ENCODE assay signal across 24 cellular contexts in the genomic region with DNA sequence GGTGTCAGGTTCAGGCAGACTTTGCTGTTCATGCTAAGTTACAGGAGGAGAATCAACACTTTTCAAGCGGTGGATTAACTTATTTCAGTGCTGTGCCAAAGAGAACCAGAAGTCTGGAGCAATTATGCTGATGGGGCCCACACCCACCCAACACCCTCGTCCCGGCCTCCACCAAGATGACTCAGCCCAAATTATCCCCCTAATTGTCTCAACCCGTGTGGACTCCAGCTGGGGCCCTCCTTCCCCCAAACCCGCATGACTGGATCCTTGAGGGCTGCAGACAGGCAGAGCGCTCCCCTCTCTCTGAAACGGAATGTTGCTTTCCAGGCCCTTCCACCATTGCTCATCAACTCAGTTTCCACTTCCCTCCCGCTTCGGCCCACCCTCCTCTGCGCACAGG. TPM values are rescaled to one million over a fixed set of nuclear protein-coding genes. Genes with fewer than 3 reads are reported as not detected.
DNase-seq lines count a peak whose midpoint lies in the region.
"Had no signal": no experiment of that assay in that cellular context is flagged by ENCODE, and none has a peak within 500 bp of the region (broad histone marks: within the 10 kb centered on the region; RNA-seq: fewer than 3 reads in every experiment).

No MANE protein-coding gene starts in this region.

- H3K23ac ChIP-seq in trophoblast cell (ENCODE audit: low read length), result no peak overlapping the region

- no peaks in the 10 kb centered on the region for H3K9me3 ChIP-seq in trophoblast cell (ENCODE audit: insufficient read depth, low read depth, low read length)
- H3K9me3 ChIP-seq: neutrophil had no signal

- H2BK5ac ChIP-seq in trophoblast cell (ENCODE audit: low read depth, low read length, poor library complexity), result peak overlapping the region; percentile 70

- no peak overlapping the region for H3K4me3 ChIP-seq in trophoblast cell (ENCODE audit: low read depth, low read length)
- H3K4me3 ChIP-seq: cardiac muscle cell, GM12878 had no signal

- peak overlapping the region; percentile 32 for H4K91ac ChIP-seq in trophoblast cell (ENCODE audit: low read depth, low read length)

- no peak overlapping the region for H3K4ac ChIP-seq in trophoblast cell (ENCODE audit: low read depth, low read length)

- no peak overlapping the region for H2AK5ac ChIP-seq in trophoblast cell (ENCODE audit: low read length)

- no peak overlapping the region for H2BK120ac ChIP-seq in trophoblast cell (ENCODE audit: insufficient read depth, low read length, poor library complexity)

- peak overlapping the region; percentile 26 for H3K14ac ChIP-seq in trophoblast cell (ENCODE audit: low read length)

- H3K27me3 ChIP-seq in trophoblast cell (ENCODE audit: insufficient read depth, low read length), result no peaks in the 10 kb centered on the region
- H3K27me3 ChIP-seq: cardiac muscle cell, neutrophil had no signal

- H4K8ac ChIP-seq in trophoblast cell (ENCODE audit: low read depth, low read length), result no peak overlapping the region

- DNase-seq in DMS 273 (lab: John Stamatoyannopoulos, UW; ENCODE audit: unreplicated experiment), result peak; percentile 35
- DNase-seq in NOMO-1 treated with dmso at 0.1 percent for 144 hours (lab: John Stamatoyannopoulos, UW; ENCODE audit: unreplicated experiment), result peak; percentile 90
- peak; percentile 68 for DNase-seq in fibroblast of gingiva (ENCODE audit: low read depth)
- peak; percentile 14 to 61 for DNase-seq in trophoblast cell
- no peak for DNase-seq in NCI-H2227 (lab: John Stamatoyannopoulos, UW; ENCODE audit: unreplicated experiment)
- DNase-seq in iPS-NIHi11 (ENCODE audit: low spot score), result no peak
- no peak for DNase-seq in NCI-H526 treated with DMSO at 0.1 percent for 48 hours (lab: John Stamatoyannopoulos, UW)
- no peak for DNase-seq in NCI-H510A (lab: John Stamatoyannopoulos, UW)
- DNase-seq: activated CD4-positive, alpha-beta T cell treated with anti-CD3 and anti-CD28 coated beads, Interleukin-2, amount 50 U/mL, for 4 hours; activated naive CD8-positive, alpha-beta T cell treated with anti-CD3 and anti-CD28 coated beads for 36 hours; activated T-cell treated with anti-CD3 and anti-CD28 coated beads, Interleukin-2, amount 50 U/mL, for 24 hours; COR-L47; effector CD4-positive, alpha-beta T cell; hippocampal formation; KG1; NCI-H1092; NCI-H2107; RPMI8226; stimulated activated CD4-positive, alpha-beta T cell treated with anti-CD3 and anti-CD28 coated beads, Interleukin-2, amount 100 ng/mL, for 48 hours; substantia nigra had no signal

- peaks cover 0 to 2% of the 10 kb centered on the region in 2 experiments for H3K36me3 ChIP-seq in trophoblast cell (ENCODE audit: control insufficient read depth in 1 of 2, insufficient read depth in 2 of 2, low read length in 2 of 2)
- H3K36me3 ChIP-seq: cardiac muscle cell, neutrophil had no signal

- H3K4me2 ChIP-seq in trophoblast cell (ENCODE audit: low read length), result peak overlapping the region; percentile 7

- peaks cover 4% of the 10 kb centered on the region for H3K79me1 ChIP-seq in trophoblast cell (ENCODE audit: low read length)

- no peak overlapping the region for H2AFZ ChIP-seq in trophoblast cell (ENCODE audit: insufficient read depth, low read length, poor library complexity)

- H3K4me1 ChIP-seq in trophoblast cell (ENCODE audit: control insufficient read depth in 1 of 2, insufficient read depth in 2 of 2, low read length in 2 of 2), result peaks cover 16 to 19% of the 10 kb centered on the region in 2 experiments

- no peak overlapping the region for H3K9ac ChIP-seq in trophoblast cell (ENCODE audit: low read length)

- no CpG with 5 or more reads among the region's 10 CpGs for WGBS in trophoblast cell (ENCODE audit: extremely low coverage, insufficient coverage, insufficient read length)

- no peak overlapping the region for H4K12ac ChIP-seq in trophoblast cell (ENCODE audit: low read depth, low read length)

- H3K27ac ChIP-seq in trophoblast cell (ENCODE audit: low read depth, low read length), result peak overlapping the region; percentile 68
- H3K27ac ChIP-seq: cardiac muscle cell, HL-60, neutrophil had no signal

- no peaks in the 10 kb centered on the region for H3K79me2 ChIP-seq in trophoblast cell (ENCODE audit: control insufficient read depth, insufficient read depth, low read length, poor library complexity)

- H2BK12ac ChIP-seq in trophoblast cell (ENCODE audit: low read length), result peak overlapping the region; percentile 68

- peak overlapping the region; percentile 74 for H3K18ac ChIP-seq in trophoblast cell (ENCODE audit: low read length)

RNA-seq across cellular contexts. Expression of a gene that starts 34.6 kb away (rescaled TPM):
- polyA plus RNA-seq in trophoblast cell (2013), result 3.3 and 4.1 TPM in 2 replicates

Comparison
In these comparisons a context has a peak if more than half of its experiments do, and no peak if none do; other contexts are left out.
1. DNase-seq: peak in DMS 273 (single experiment), NOMO-1 treated with dmso at 0.1 percent for 144 hours (single experiment), fibroblast of gingiva (single experiment) and trophoblast cell (2 of 2); none in NCI-H2227 (single experiment), iPS-NIHi11 (single experiment), NCI-H526 treated with DMSO at 0.1 percent for 48 hours (single experiment) and NCI-H510A (single experiment).